In the genomic region with DNA sequence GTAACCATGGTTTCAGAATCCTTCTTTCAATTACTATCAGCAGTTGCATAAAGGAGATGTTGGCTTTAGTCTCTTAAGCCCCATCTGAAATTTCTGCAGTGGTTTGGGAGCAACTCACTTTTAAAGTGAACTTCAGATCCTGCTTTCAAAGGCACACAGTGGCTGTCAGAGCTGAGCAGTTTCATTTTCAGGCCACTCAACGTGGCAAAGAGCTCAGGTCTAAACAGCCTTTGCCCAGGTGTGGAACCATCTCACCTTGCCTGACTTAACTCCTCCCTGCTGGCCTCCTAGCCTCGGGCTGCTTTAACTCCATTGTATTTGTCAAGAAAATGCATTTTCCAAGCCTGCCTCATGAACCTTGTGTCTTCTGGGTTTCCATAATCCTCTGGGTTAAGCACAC, we compare ENCODE assay signal across 25 cellular contexts.
"Had no signal": no experiment of that assay in that cellular context is flagged by ENCODE, and none has a peak within 500 bp of the region (broad histone marks: within the 10 kb centered on the region; RNA-seq: fewer than 3 reads in every experiment).

No MANE protein-coding gene starts in this region.

- H3K9me3 Mint-ChIP-seq: IgD-negative memory B cell had no signal

- H3K27ac ChIP-seq: HL-60, KMS-11, PC-9, Peyer's patch, RWPE1, SJCRH30 had no signal

- DNase-seq: Kasumi-1; NCI-H1092; NCI-H1105 treated with DMSO at 0.1 percent for 48 hours; NCI-H1417 treated with DMSO at 0.1 percent for 48 hours; NCI-H146; NCI-H1694 treated with DMSO at 0.1 percent for 48 hours; NCI-H1930; NCI-H2081; NCI-H2107; NCI-H2227 treated with DMSO at 0.1 percent for 48 hours; NCI-H524; NCI-H526 treated with DMSO at 0.1 percent for 48 hours; NCI-H774; NK-92 treated with Interleukin-12 subunit alpha and Interleukin-12 subunit beta, amount 100 ng/mL, for 24 hours; OCI-M1; PC-9; SHP77 treated with DMSO at 0.1 percent for 48 hours; SJCRH30; T-helper 1 cell had no signal

- H2AFZ ChIP-seq: PC-9 had no signal

- H3K36me3 Mint-ChIP-seq: IgD-negative memory B cell had no signal

- H3K4me2 ChIP-seq: KMS-11, PC-9 had no signal

- H3K9ac ChIP-seq: KMS-11 had no signal

- H3K4me1 ChIP-seq: Peyer's patch, SJCRH30 had no signal

- H3K4me3 ChIP-seq: K562, PC-9, Peyer's patch, SJCRH30 had no signal

- H3K9me3 ChIP-seq: Peyer's patch, SJCRH30 had no signal

- H3K4me3 Mint-ChIP-seq: IgD-negative memory B cell had no signal

- H3K36me3 ChIP-seq: Peyer's patch, SJCRH30 had no signal

- H3K27me3 ChIP-seq: Peyer's patch, SJCRH30 had no signal

- H3K27ac Mint-ChIP-seq: IgD-negative memory B cell had no signal
